In genomic region chr2:112640800-112641675, GRCh38 we compare ENCODE assay signal across 11 cellular contexts. TPM values are rescaled to one million over a fixed set of nuclear protein-coding genes. Genes with fewer than 3 reads are reported as not detected.
DNase-seq lines count a peak whose midpoint lies in the region; ATAC-seq and TF ChIP-seq lines count a peak whose summit lies in the region.
"Had no signal": no experiment of that assay in that cellular context is flagged by ENCODE, and none has a peak within 500 bp of the region (broad histone marks: within the 10 kb centered on the region; RNA-seq: fewer than 3 reads in every experiment).

No MANE protein-coding gene starts in this region.

- no peak for TF ChIP-seq CTCF in AG10803 (conservative IDR thresholded peaks at IDR 0.05; ENCODE audit: low read length)

- no peak overlapping the region for H3K4me3 ChIP-seq in AG10803 (ENCODE audit: low read length)
- H3K4me3 ChIP-seq: dorsolateral prefrontal cortex had no signal

- ATAC-seq in GM18858 (IDR thresholded peaks at IDR 0.05; ENCODE audit: unreplicated experiment) (no peak), esophagus mucosa (no peak)

- peak; percentile 84 for DNase-seq in AG10803 (ENCODE audit: low read depth)
- peak; percentile 84 for DNase-seq in HS-5 (ENCODE audit: low read depth)
- DNase-seq in astrocyte of the hippocampus (ENCODE audit: low read depth, low spot score) = peak; percentile 67
- peak; percentile 73 for DNase-seq in myocyte (ENCODE audit: low read depth)
- DNase-seq in NCI-H146 (lab: John Stamatoyannopoulos, UW) = no peak
- no peak for DNase-seq in NCI-H82 treated with DMSO at 0.1 percent for 48 hours (lab: John Stamatoyannopoulos, UW; ENCODE audit: unreplicated experiment)
- DNase-seq: GF-D8, NCI-H524 had no signal

RNA-seq across cellular contexts. Expression of gene SLC20A1, which starts 4.7 kb away (rescaled TPM):
- total RNA-seq in myocyte = 22.9 and 36.8 TPM in 2 replicates
- polyA plus RNA-seq in myocyte (2012) = 125 TPM
- total RNA-seq in esophagus mucosa = 18.5 TPM

RNA-seq across cellular contexts. Expression of gene CHCHD5, which starts 56.6 kb away (rescaled TPM):
- total RNA-seq in myocyte = 20.9 and 21.6 TPM in 2 replicates
- 65.0 TPM for polyA plus RNA-seq in myocyte (2012)
- total RNA-seq in esophagus mucosa = 41.5 TPM

Comparison
In these comparisons a context has a peak if more than half of its experiments do, and no peak if none do; other contexts are left out.
1. DNase-seq: peak in AG10803 (single experiment), HS-5 (single experiment), astrocyte of the hippocampus (single experiment) and myocyte (single experiment); none in NCI-H146 (single experiment) and NCI-H82 treated with DMSO at 0.1 percent for 48 hours (single experiment).